In the genomic region with DNA sequence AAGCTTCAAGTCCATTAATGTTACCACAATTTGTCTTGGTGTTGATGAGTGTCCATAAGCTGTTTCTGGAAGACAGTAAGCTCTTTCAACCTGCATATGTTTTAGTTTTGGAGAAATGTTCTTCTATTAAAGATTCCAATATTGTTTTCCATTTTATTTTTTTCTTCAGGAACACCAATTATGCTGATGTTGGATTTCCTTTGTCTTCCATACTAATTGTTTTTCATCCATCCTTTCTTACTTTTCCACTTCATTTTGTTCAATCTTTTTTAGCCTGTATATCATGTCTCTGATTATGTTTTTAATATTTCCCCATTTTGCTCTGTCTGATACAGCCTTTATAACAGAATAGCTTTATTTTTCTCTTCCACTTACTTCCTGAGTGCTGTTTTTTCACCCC, we compare ENCODE assay signal across 36 cellular contexts. TPM values are rescaled to one million over a fixed set of nuclear protein-coding genes. Genes with fewer than 3 reads are reported as not detected.
"Had no signal": no experiment of that assay in that cellular context is flagged by ENCODE, and none has a peak within 500 bp of the region (broad histone marks: within the 10 kb centered on the region; RNA-seq: fewer than 3 reads in every experiment).

No MANE protein-coding gene starts in this region.

- H3K9me3 ChIP-seq: adrenal gland, body of pancreas had no signal

- H3K4me1 ChIP-seq: body of pancreas, breast epithelium had no signal

- H3K27ac ChIP-seq: adrenal gland, body of pancreas, brain microvascular endothelial cell, breast epithelium, VCaP had no signal

- DNase-seq: activated B cell treated with CpG ODN at 0.5 μM for 24 hours; activated CD4-positive, alpha-beta memory T cell treated with anti-CD3 and anti-CD28 coated beads for 36 hours; activated CD4-positive, alpha-beta T cell treated with anti-CD3 and anti-CD28 coated beads for 4 hours; activated CD4-positive, alpha-beta T cell treated with anti-CD3 and anti-CD28 coated beads, Interleukin-2, amount 10 ng/mL, durations not matched to agents 24 days and 14 days; activated CD4-positive, alpha-beta T cell treated with anti-CD3 and anti-CD28 coated beads, Interleukin-2, amount 50 U/mL, for 1 hour; activated CD4-positive, alpha-beta T cell treated with anti-CD3 and anti-CD28 coated beads, Interleukin-2, amount 50 U/mL, for 4 hours; activated CD4-positive, CD25-positive, alpha-beta regulatory T cell treated with anti-CD3 and anti-CD28 coated beads, Interleukin-2, amount 50 U/mL, for 72 hours; activated CD8-positive, alpha-beta memory T cell treated with anti-CD3 and anti-CD28 coated beads, Interleukin-2, amount 50 U/mL, for 4 hours; activated CD8-positive, alpha-beta T cell treated with anti-CD3 and anti-CD28 coated beads for 36 hours; activated effector memory CD4-positive, alpha-beta T cell treated with anti-CD3 and anti-CD28 coated beads, Interleukin-2, amount 50 U/mL, for 16 hours; activated gamma-delta T cell treated with Interleukin-2 at 50 U/mL for 16 hours; activated naive CD4-positive, alpha-beta T cell; activated naive CD4-positive, alpha-beta T cell treated with anti-CD3 and anti-CD28 coated beads for 36 hours; activated naive CD4-positive, alpha-beta T cell treated with anti-CD3 and anti-CD28 coated beads, Interleukin-2, amount 50 U/mL, for 16 hours; activated naive CD8-positive, alpha-beta T cell treated with anti-CD3 and anti-CD28 coated beads for 36 hours; activated T-cell treated with anti-CD3 and anti-CD28 coated beads for 4 hours; activated T-cell treated with anti-CD3 and anti-CD28 coated beads, Interleukin-2, amount 50 U/mL, for 1 hour; activated T-cell treated with anti-CD3 and anti-CD28 coated beads, Interleukin-2, amount 50 U/mL, for 4 hours; activated T-cell treated with anti-CD3 and anti-CD28 coated beads, Interleukin-2, amount 50 U/mL, for 72 hours; amniotic stem cell; aorta; body of pancreas; brain microvascular endothelial cell; central memory CD4-positive, alpha-beta T cell; T-helper 1 cell; T-helper 2 cell; T-helper 9 cell had no signal

- H3K27me3 ChIP-seq: adrenal gland, body of pancreas, brain microvascular endothelial cell, breast epithelium had no signal

- H3K36me3 ChIP-seq: adrenal gland, brain microvascular endothelial cell, breast epithelium had no signal

- ATAC-seq: activated CD8-positive, alpha-beta T cell treated with anti-CD3 and anti-CD28 coated beads for 36 hours; activated naive CD4-positive, alpha-beta T cell treated with anti-CD3 and anti-CD28 coated beads, Interleukin-2, amount 50 U/mL, for 72 hours; activated T-cell treated with anti-CD3 and anti-CD28 coated beads, Interleukin-2, amount 50 U/mL, for 4 hours; activated T-cell treated with anti-CD3 and anti-CD28 coated beads, Interleukin-2, amount 50 U/mL, for 72 hours; activated T-helper 17 cell treated with anti-CD3 and anti-CD28 coated beads, Interleukin-2, amount 50 U/mL, for 72 hours; body of pancreas had no signal

- FAIRE-seq: astrocyte, TTC549 had no signal

- H3K4me3 ChIP-seq: adrenal gland, body of pancreas, breast epithelium had no signal

RNA-seq across cellular contexts. Expression of gene SLC13A3, which starts 21.9 kb away (rescaled TPM):
- total RNA-seq: activated CD4-positive, alpha-beta T cell treated with anti-CD3 and anti-CD28 coated beads, Interleukin-2, amount 10 ng/mL, durations not matched to agents 24 days and 14 days; activated CD8-positive, alpha-beta memory T cell treated with anti-CD3 and anti-CD28 coated beads for 36 hours; activated CD8-positive, alpha-beta T cell treated with anti-CD3 and anti-CD28 coated beads for 36 hours; activated naive CD4-positive, alpha-beta T cell treated with anti-CD3 and anti-CD28 coated beads for 36 hours; activated naive CD4-positive, alpha-beta T cell treated with anti-CD3 and anti-CD28 coated beads, Interleukin-2, amount 50 U/mL, for 72 hours; activated naive CD8-positive, alpha-beta T cell treated with anti-CD3 and anti-CD28 coated beads for 36 hours; activated T-helper 1 cell treated with anti-CD3 and anti-CD28 coated beads, Interleukin-12 subunit alpha, Interleukin-12 subunit beta, Interleukin-2, Interleukin-4 antibody, amounts not matched to agents 30 ng/mL and 10 ng/mL and 1 ng/mL, durations not matched to agents 14 hours and 24 hours and 36 hours; activated T-helper 17 cell treated with anti-CD3 and anti-CD28 coated beads, Interleukin-2, amount 50 U/mL, for 72 hours had no signal
